In genomic region chr4:173522160-173522873, GRCh38 we compare ENCODE assay signal across 8 cellular contexts. TPM values are rescaled to one million over a fixed set of nuclear protein-coding genes. Genes with fewer than 3 reads are reported as not detected.
DNase-seq lines count a peak whose midpoint lies in the region; ATAC-seq, FAIRE-seq and TF ChIP-seq lines count a peak whose summit lies in the region.

No MANE protein-coding gene starts in this region.

- peaks cover 8% of the 10 kb centered on the region for H3K9me3 ChIP-seq in WERI-Rb-1 (ENCODE audit: severe bottlenecking)
- H3K9me3 ChIP-seq in gastroesophageal sphincter: no peaks in the 10 kb centered on the region
- H3K9me3 ChIP-seq in pancreas: no peaks in the 10 kb centered on the region

- FAIRE-seq in pancreas (lab: Jason Lieb, UNC): no peak

- peaks cover 98% of the 10 kb centered on the region for H3K27me3 Mint-ChIP-seq in T-helper 1 cell treated with Interleukin-12 subunit alpha and Interleukin-12 subunit beta and Interleukin-4 antibody, amounts not matched to agents 30 μg/mL and 1 μg/mL, for 36 hours (ENCODE audit: low read depth)

- H3K36me3 Mint-ChIP-seq in T-helper 1 cell treated with Interleukin-12 subunit alpha and Interleukin-12 subunit beta and Interleukin-4 antibody, amounts not matched to agents 30 μg/mL and 1 μg/mL, for 36 hours (ENCODE audit: low read depth): peaks cover 27% of the 10 kb centered on the region

- H3K27ac ChIP-seq in WERI-Rb-1 (peak overlapping the region; percentile 85), gastroesophageal sphincter (peak overlapping the region; percentile 82 to 98 (median 98)), pancreas (peak overlapping the region in 2 of 4 donors; percentile 54 to 57)

- H3K27ac Mint-ChIP-seq in T-helper 1 cell treated with Interleukin-12 subunit alpha and Interleukin-12 subunit beta and Interleukin-4 antibody, amounts not matched to agents 30 μg/mL and 1 μg/mL, for 36 hours: peak overlapping the region; percentile 15

- peaks cover 30% of the 10 kb centered on the region for H3K9me3 Mint-ChIP-seq in T-helper 1 cell treated with Interleukin-12 subunit alpha and Interleukin-12 subunit beta and Interleukin-4 antibody, amounts not matched to agents 30 μg/mL and 1 μg/mL, for 36 hours

- DNase-seq in T-helper 1 cell (no peak), WERI-Rb-1 (peak; percentile 87), pancreas (peak; percentile 44 to 80 (median 61)), cerebellar nuclear complex (lab: John Stamatoyannopoulos, UW) (no peak)
- DNase-seq in activated CD4-positive, alpha-beta T cell treated with anti-CD3 and anti-CD28 coated beads for 1 hour: no peak

- H3K4me3 ChIP-seq in WERI-Rb-1 (ENCODE audit: low read depth, low read length) (peak overlapping the region; percentile 58), gastroesophageal sphincter (peak overlapping the region; percentile 80 to 87), pancreas (peak overlapping the region; percentile 5 to 47 (median 30))

- no peak for TF ChIP-seq EP300 in gastroesophageal sphincter (IDR thresholded peaks at IDR 0.05)

- H3K27me3 ChIP-seq in WERI-Rb-1 (ENCODE audit: insufficient read depth, low read depth, severe bottlenecking): no peaks in the 10 kb centered on the region
- peaks cover 48% of the 10 kb centered on the region for H3K27me3 ChIP-seq in gastroesophageal sphincter
- peaks cover 0 to 13% (median 6%) of the 10 kb centered on the region in 4 donors for H3K27me3 ChIP-seq in pancreas

- peaks cover 14% of the 10 kb centered on the region for H3K4me1 Mint-ChIP-seq in T-helper 1 cell treated with Interleukin-12 subunit alpha and Interleukin-12 subunit beta and Interleukin-4 antibody, amounts not matched to agents 30 μg/mL and 1 μg/mL, for 36 hours (ENCODE audit: low read depth)

- H3K4me1 ChIP-seq in gastroesophageal sphincter (peaks cover 0 to 80% (median 6%) of the 10 kb centered on the region in 3 donors), pancreas (no peaks in the 10 kb centered on the region)

- peak; percentile 49 to 55 for TF ChIP-seq POLR2A in gastroesophageal sphincter (IDR thresholded peaks at IDR 0.05)

- intact Hi-C loops in pancreas (cut with DNase I): no loop called here

- TF ChIP-seq CTCF in WERI-Rb-1 (IDR thresholded peaks at IDR 0.05; ENCODE audit: low read depth, low read length) (no peak), gastroesophageal sphincter (IDR thresholded peaks at IDR 0.05) (peak in 2 of 4 experiments; percentile 33 to 52), pancreas (IDR thresholded peaks at IDR 0.05) (no peak)

- H3K36me3 ChIP-seq in WERI-Rb-1: peaks cover 21% of the 10 kb centered on the region
- H3K36me3 ChIP-seq in gastroesophageal sphincter: peaks cover 0 to 6% of the 10 kb centered on the region in 2 donors
- no peaks in the 10 kb centered on the region for H3K36me3 ChIP-seq in pancreas

- H3K4me3 Mint-ChIP-seq in T-helper 1 cell treated with Interleukin-12 subunit alpha and Interleukin-12 subunit beta and Interleukin-4 antibody, amounts not matched to agents 30 μg/mL and 1 μg/mL, for 36 hours: no peak overlapping the region

- WGBS in gastroesophageal sphincter (ENCODE audit: low coverage in 1 of 2), 2 donors: 0% methylated on average over 18 to 41 of the region's 60 CpGs
- WGBS in pancreas, 2 donors: 3 to 7% methylated on average over 60 of the region's 60 CpGs

- ATAC-seq in gastroesophageal sphincter: peak; percentile 89
- ATAC-seq in pancreas: peak; percentile 78 to 85 (median 80)
- no peak for ATAC-seq in HG02852 (IDR thresholded peaks at IDR 0.05; ENCODE audit: unreplicated experiment)

RNA-seq across cellular contexts. Expression of gene HAND2, which starts 7.7 kb away (rescaled TPM):
- 100 to 1,000 TPM in 3 of 4 donors, 10 to 100 TPM in 1; 73.0 to 138 (median 128) TPM for total RNA-seq in gastroesophageal sphincter
- 10 to 100 TPM in 1 of 6 donors, 1 to 10 TPM in 5; 1.7 to 11.4 (median 2.7) TPM for total RNA-seq in pancreas
- polyA plus RNA-seq in pancreas: 1 to 10 TPM; 3.8 to 5.0 TPM

Comparison
In these comparisons a context has a peak if more than half of its experiments do, and no peak if none do; other contexts are left out.
1. DNase-seq: peak in WERI-Rb-1 (single experiment) and pancreas (6 of 6); none in T-helper 1 cell (0 of 5), cerebellar nuclear complex (0 of 2) and activated CD4-positive, alpha-beta T cell treated with anti-CD3 and anti-CD28 coated beads for 1 hour (single experiment).
2. H3K4me3 ChIP-seq: peak in every context shown above with its lines; median percentile 84 in gastroesophageal sphincter; 58 in WERI-Rb-1; 30 in pancreas.
3. RNA of gene HAND2, which starts 7.7 kb away (total RNA-seq): 73.0 to 138 TPM in gastroesophageal sphincter; 1.7 to 11.4 TPM in pancreas; every median in the first group is over 4 times any median in the second.